8 cellular contexts compared by ENCODE assay signal in genomic region chr22:20080445-20080775, GRCh38. TPM values are rescaled to one million over a fixed set of nuclear protein-coding genes. Genes with fewer than 3 reads are reported as not detected.
DNase-seq lines count a peak whose midpoint lies in the region; ATAC-seq and TF ChIP-seq lines count a peak whose summit lies in the region.

No MANE protein-coding gene starts in this region.

- H3K4me1 ChIP-seq in BLaER1, result peaks cover 55% of the 10 kb centered on the region
- peaks cover 3% of the 10 kb centered on the region for H3K4me1 ChIP-seq in RWPE2 (ENCODE audit: insufficient read depth, poor library complexity, severe bottlenecking)
- peaks cover 56% of the 10 kb centered on the region for H3K4me1 ChIP-seq in vagina

- H3K9me3 Mint-ChIP-seq in activated naive CD8-positive, alpha-beta T cell treated with anti-CD3 and anti-CD28 coated beads, Interleukin-2, amount 50 U/mL, for 24 hours, result no peaks in the 10 kb centered on the region

- intact Hi-C loops in left ventricle myocardium superior (cut with micrococcal nuclease) (no loop called here), vagina (cut with DNase I) (loop anchor here (2.0 kb wide), 1 partner anchor 50 kb away; the partner anchor contains the start of gene ZDHHC8)

- H3K9ac ChIP-seq in BLaER1, result peak overlapping the region; percentile 85

- no peaks in the 10 kb centered on the region for H3K27me3 ChIP-seq in BLaER1
- H3K27me3 ChIP-seq in RWPE2 (ENCODE audit: insufficient read depth, poor library complexity, severe bottlenecking), result no peaks in the 10 kb centered on the region
- H3K27me3 ChIP-seq in vagina, result no peaks in the 10 kb centered on the region

- H3K27ac Mint-ChIP-seq in activated naive CD8-positive, alpha-beta T cell treated with anti-CD3 and anti-CD28 coated beads, Interleukin-2, amount 50 U/mL, for 24 hours, result peak overlapping the region; percentile 84

- H3K4me3 Mint-ChIP-seq in activated naive CD8-positive, alpha-beta T cell treated with anti-CD3 and anti-CD28 coated beads, Interleukin-2, amount 50 U/mL, for 24 hours, result peak overlapping the region; percentile 91

- H3K4me2 ChIP-seq in BLaER1, result peak overlapping the region; percentile 92

- H3K36me3 ChIP-seq in BLaER1 (peaks cover 28% of the 10 kb centered on the region), RWPE2 (ENCODE audit: low read depth) (peaks cover 39% of the 10 kb centered on the region), vagina (no peaks in the 10 kb centered on the region)

- peak; percentile 67 for ATAC-seq in GM19023 (IDR thresholded peaks at IDR 0.05; ENCODE audit: unreplicated experiment)
- ATAC-seq in HG03159 (IDR thresholded peaks at IDR 0.05; ENCODE audit: unreplicated experiment), result peak; percentile 55
- ATAC-seq in RWPE2 (ENCODE audit: low read depth), result peak; percentile 13
- peak; percentile 70 for ATAC-seq in activated naive CD8-positive, alpha-beta T cell treated with anti-CD3 and anti-CD28 coated beads, Interleukin-2, amount 50 U/mL, for 24 hours
- ATAC-seq in left ventricle myocardium superior, result peak; percentile 60

- no peak for TF ChIP-seq POLR2A in vagina (IDR thresholded peaks at IDR 0.05)

- H3K4me1 Mint-ChIP-seq in activated naive CD8-positive, alpha-beta T cell treated with anti-CD3 and anti-CD28 coated beads, Interleukin-2, amount 50 U/mL, for 24 hours, result peaks cover 47% of the 10 kb centered on the region

- DNase-seq in RWPE2 (ENCODE audit: low spot score) (no peak), left ventricle myocardium superior (peak; percentile 84), retinal pigment epithelial cell (ENCODE audit: low read depth) (no peak), vagina (ENCODE audit: extremely low spot score in 2 of 2) (no peak)
- DNase-seq in activated naive CD8-positive, alpha-beta T cell treated with anti-CD3 and anti-CD28 coated beads, Interleukin-2, amount 50 U/mL, for 24 hours, result peak; percentile 77

- H4K20me1 ChIP-seq in BLaER1, result peaks cover 48% of the 10 kb centered on the region

- H3K9me3 ChIP-seq in BLaER1, result no peaks in the 10 kb centered on the region
- peaks cover 3% of the 10 kb centered on the region for H3K9me3 ChIP-seq in RWPE2 (ENCODE audit: severe bottlenecking)
- H3K9me3 ChIP-seq in vagina, result no peaks in the 10 kb centered on the region

- peaks cover 7% of the 10 kb centered on the region for H3K36me3 Mint-ChIP-seq in activated naive CD8-positive, alpha-beta T cell treated with anti-CD3 and anti-CD28 coated beads, Interleukin-2, amount 50 U/mL, for 24 hours (ENCODE audit: low read depth)

- H3K4me3 ChIP-seq in BLaER1, result peak overlapping the region; percentile 83
- H3K4me3 ChIP-seq in RWPE2 (ENCODE audit: severe bottlenecking), result peak overlapping the region; percentile 100
- H3K4me3 ChIP-seq in retinal pigment epithelial cell (ENCODE audit: low read length), result peak overlapping the region; percentile 91
- H3K4me3 ChIP-seq in vagina, result peak overlapping the region; percentile 76 to 79

- H3K27me3 Mint-ChIP-seq in activated naive CD8-positive, alpha-beta T cell treated with anti-CD3 and anti-CD28 coated beads, Interleukin-2, amount 50 U/mL, for 24 hours, result no peaks in the 10 kb centered on the region

- TF ChIP-seq CTCF in RWPE2 (IDR thresholded peaks at IDR 0.05; ENCODE audit: poor library complexity, severe bottlenecking) (no peak), retinal pigment epithelial cell (conservative IDR thresholded peaks at IDR 0.05; ENCODE audit: low read depth, low read length) (no peak), vagina (IDR thresholded peaks at IDR 0.05) (no peak)

- H3K27ac ChIP-seq in BLaER1 (peak overlapping the region; percentile 94), RWPE2 (ENCODE audit: poor library complexity, severe bottlenecking) (peak overlapping the region; percentile 88), vagina (peak overlapping the region; percentile 68)

RNA-seq across cellular contexts. Expression of gene DGCR8, which starts 0.4 kb away (rescaled TPM):
- total RNA-seq in left ventricle myocardium superior (17.7 TPM), vagina (27.3 TPM)

RNA-seq across cellular contexts. Expression of gene RANBP1, which starts 35.5 kb away (rescaled TPM):
- 36.6 TPM for total RNA-seq in left ventricle myocardium superior
- 177 TPM for total RNA-seq in vagina

RNA-seq across cellular contexts. Expression of gene TRMT2A, which starts 36.6 kb away (rescaled TPM):
- total RNA-seq in left ventricle myocardium superior (28.5 TPM), vagina (66.5 TPM)

RNA-seq across cellular contexts. Expression of gene ZDHHC8, which starts 51.2 kb away (rescaled TPM):
- total RNA-seq in left ventricle myocardium superior, result 51.6 TPM
- 22.6 TPM for total RNA-seq in vagina

RNA-seq across cellular contexts. Expression of gene TANGO2, which starts 59.5 kb away (rescaled TPM):
- total RNA-seq in left ventricle myocardium superior (71.5 TPM), vagina (21.4 TPM)

Comparison
In these comparisons a context has a peak if more than half of its experiments do, and no peak if none do; other contexts are left out.
1. ATAC-seq: peak in every context shown above with its lines; median percentile 70 in activated naive CD8-positive, alpha-beta T cell treated with anti-CD3 and anti-CD28 coated beads, Interleukin-2, amount 50 U/mL, for 24 hours; 67 in GM19023; 60 in left ventricle myocardium superior; 55 in HG03159; 13 in RWPE2.
2. DNase-seq: peak in activated naive CD8-positive, alpha-beta T cell treated with anti-CD3 and anti-CD28 coated beads, Interleukin-2, amount 50 U/mL, for 24 hours (single experiment) and left ventricle myocardium superior (single experiment); none in RWPE2 (single experiment), retinal pigment epithelial cell (single experiment) and vagina (0 of 2).
3. Peak in every context shown above with its lines, with median percentiles within 50 percentile points of each other: H3K27ac ChIP-seq and H3K4me3 ChIP-seq.